In genomic region chr16:8583712-8584111, GRCh38 we compare ENCODE assay signal across 1 cellular context.
TF ChIP-seq lines count a peak whose summit lies in the region.

No MANE protein-coding gene starts in this region.

TF ChIP-seq in WTC11, 78 proteins besides CTCF, POLR2A, EP300 and RAD21:
- no peak for TF ChIP-seq E2F1 (CRISPR knock-in tag; IDR thresholded peaks at IDR 0.05)
- peak; percentile 94 for TF ChIP-seq USF2 (CRISPR knock-in tag; IDR thresholded peaks at IDR 0.05)
- no peak for TF ChIP-seq ZNF532 (CRISPR knock-in tag; IDR thresholded peaks at IDR 0.05; ENCODE audit: borderline replicate concordance)
- 0 out of 2 replicates have a peak, but pooled peaks have one; percentile 16 for TF ChIP-seq NFYB (CRISPR knock-in tag; conservative IDR thresholded peaks at IDR 0.05; ENCODE audit: low read depth)
- TF ChIP-seq MYBL2 (CRISPR knock-in tag; IDR thresholded peaks at IDR 0.05): no peak
- no peak for TF ChIP-seq ZNF232 (CRISPR knock-in tag; IDR thresholded peaks at IDR 0.05)
- no peak for TF ChIP-seq ETV6 (CRISPR knock-in tag; IDR thresholded peaks at IDR 0.05)
- no peak for TF ChIP-seq IRF1 (CRISPR knock-in tag; IDR thresholded peaks at IDR 0.05)
- no peak for TF ChIP-seq ZNF317 (CRISPR knock-in tag; IDR thresholded peaks at IDR 0.05; ENCODE audit: borderline replicate concordance, low read depth)
- no peak for TF ChIP-seq SP1 (CRISPR knock-in tag; conservative IDR thresholded peaks at IDR 0.05)
- TF ChIP-seq USF1 (CRISPR knock-in tag; IDR thresholded peaks at IDR 0.05): peak; percentile 90
- no peak for TF ChIP-seq RORB (CRISPR knock-in tag; IDR thresholded peaks at IDR 0.05)
- no peak for TF ChIP-seq E2F5 (CRISPR knock-in tag; IDR thresholded peaks at IDR 0.05)
- no peak for TF ChIP-seq ATF1 (CRISPR knock-in tag; IDR thresholded peaks at IDR 0.05)
TF ChIP-seq in WTC11: peak in this region for 3.
